In the genomic region with DNA sequence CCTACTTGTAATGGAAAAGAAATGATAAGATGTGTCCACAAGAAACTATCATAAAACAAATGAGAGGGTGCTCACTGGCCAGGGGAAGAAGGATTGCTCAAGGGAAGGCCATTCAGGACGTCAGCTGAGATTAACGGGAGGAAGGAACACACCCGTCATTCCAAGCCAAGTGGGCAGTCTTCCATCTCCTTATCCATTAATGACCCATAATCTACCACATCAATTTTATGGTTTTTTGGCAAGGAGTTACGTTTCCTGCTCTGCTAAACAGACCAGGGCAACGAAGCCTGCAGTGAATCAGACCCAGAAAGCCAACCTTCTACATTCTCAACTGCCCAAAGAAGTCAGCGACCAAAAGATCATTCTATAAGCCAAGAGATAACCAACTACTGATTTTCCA, we compare ENCODE assay signal across 11 cellular contexts. TPM values are rescaled to one million over a fixed set of nuclear protein-coding genes. Genes with fewer than 3 reads are reported as not detected.
DNase-seq lines count a peak whose midpoint lies in the region; ATAC-seq and TF ChIP-seq lines count a peak whose summit lies in the region.
"Had no signal": no experiment of that assay in that cellular context is flagged by ENCODE, and none has a peak within 500 bp of the region (broad histone marks: within the 10 kb centered on the region; RNA-seq: fewer than 3 reads in every experiment).

No MANE protein-coding gene starts in this region.

- H3K36me3 ChIP-seq in IMR-90 (ENCODE audit: control insufficient read depth, insufficient read depth, low read length) (peaks cover 3% of the 10 kb centered on the region; the same call in 1 of the 2 replicates), body of pancreas (replicated peaks in 1 of 2; ENCODE audit: insufficient read depth in 1 of 2, low read depth in 2 of 2) (no peaks in the 10 kb centered on the region), brain microvascular endothelial cell (replicated peaks) (no peaks in the 10 kb centered on the region)
- H3K36me3 ChIP-seq: vagina had no signal

- no peak overlapping the region for H3K56ac ChIP-seq in IMR-90 (ENCODE audit: extremely low read depth, insufficient read depth, low read length)

- CTCF ChIA-PET in IMR-90 (lab: Yijun Ruan, JAX), result no interaction called here

- TF ChIP-seq POLR2A in IMR-90 (IDR thresholded peaks at IDR 0.05; ENCODE audit: low read depth, low read length), result no peak
- TF ChIP-seq POLR2A in body of pancreas (IDR thresholded peaks at IDR 0.05), result peak in 1 of 3 donors; percentile 10

- H3K4me3 ChIP-seq in IMR-90 (ENCODE audit: insufficient read depth, low read depth, low read length), result no peak overlapping the region
- H3K4me3 ChIP-seq in body of pancreas, result no peak overlapping the region
- no peak overlapping the region for H3K4me3 ChIP-seq in brain microvascular endothelial cell (ENCODE audit: low read depth, low read length)
- H3K4me3 ChIP-seq: vagina had no signal

- peak overlapping the region; percentile 33 for H2AFZ ChIP-seq in IMR-90 (replicated peaks; ENCODE audit: low read length, poor library complexity)

- WGBS in IMR-90 (ENCODE audit: extremely low coverage in 2 of 2, insufficient read length in 1 of 2), 2 experiments, result no CpG with 5 or more reads among the region's 6 CpGs
- WGBS in body of pancreas, 2 donors, result 0 to 14% methylated on average over 6 of the region's 6 CpGs

- peak overlapping the region; percentile 7 for H3K18ac ChIP-seq in IMR-90 (ENCODE audit: low read depth, low read length)

- H2AK5ac ChIP-seq in IMR-90 (ENCODE audit: low read depth, low read length), result no peak overlapping the region

- ATAC-seq in IMR-90 (ENCODE audit: low read depth), result peak; percentile 79
- ATAC-seq in body of pancreas, result peak; percentile 91
- ATAC-seq in HG03520 (IDR thresholded peaks at IDR 0.05; ENCODE audit: unreplicated experiment), result no peak
- no peak for ATAC-seq in HG02798 (IDR thresholded peaks at IDR 0.05; ENCODE audit: poor library complexity, unreplicated experiment)

- BruUV-seq in IMR-90 (replicated peaks; lab: Mats Ljungman, UMichigan), result no TSS peak

- peaks cover 0 to 13% of the 10 kb centered on the region in 2 experiments; a peak in 1 of 4 replicates for H3K79me1 ChIP-seq in IMR-90 (ENCODE audit: low read depth in 1 of 2, low read length in 2 of 2)

- H3K9me1 ChIP-seq in IMR-90 (ENCODE audit: insufficient read depth, low read length), result peaks cover 9% of the 10 kb centered on the region; the same call in 1 of the 2 replicates

- H4K5ac ChIP-seq in IMR-90 (ENCODE audit: low read depth, low read length), result no peak overlapping the region

- TF ChIP-seq RAD21 in IMR-90 (IDR thresholded peaks at IDR 0.05; ENCODE audit: low read length), result no peak

- H3K4me1 ChIP-seq in IMR-90 (ENCODE audit: control insufficient read depth, insufficient read depth, low read length) (peaks cover 10% of the 10 kb centered on the region), body of pancreas (peaks cover 32% of the 10 kb centered on the region)

- no peaks in the 10 kb centered on the region for H4K20me1 ChIP-seq in IMR-90 (ENCODE audit: insufficient read depth, low read length)

- in situ Hi-C loops in IMR-90 (cut with MboI; ENCODE audit: low sequenced_read_pairs), result no loop called here
- in situ Hi-C loops in brain microvascular endothelial cell (cut with HindIII; ENCODE audit: low pct_ligation_motif_present, low sequenced_read_pairs), result no loop called here

- no peak overlapping the region for H3K4ac ChIP-seq in IMR-90 (ENCODE audit: low read depth, low read length)

- 0 out of 2 replicates have a peak overlapping the region, but pooled peaks have one; percentile 37 for H3K14ac ChIP-seq in IMR-90 (replicated peaks; ENCODE audit: low read depth, low read length)

- DNase-seq in A172 (ENCODE audit: low spot score), result peak; percentile 93
- peak; percentile 90 for DNase-seq in IMR-90
- DNase-seq in body of pancreas, result peak; percentile 62 to 90 (median 76)
- DNase-seq in kidney tubule cell (ENCODE audit: low spot score), result peak; percentile 92
- DNase-seq in Kasumi-1 (lab: John Stamatoyannopoulos, UW), result no peak
- no peak for DNase-seq in brain microvascular endothelial cell
- DNase-seq: CD4-positive, CD25-positive, alpha-beta regulatory T cell; effector CD8-positive, alpha-beta T cell had no signal

- POLR2A ChIA-PET in IMR-90 (lab: Charles Lee; ENCODE audit: unreplicated experiment), result no interaction called here

- H3K27me3 ChIP-seq in IMR-90 (ENCODE audit: control insufficient read depth, insufficient read depth, low read length) (no peaks in the 10 kb centered on the region), body of pancreas (no peaks in the 10 kb centered on the region), brain microvascular endothelial cell (replicated peaks) (no peaks in the 10 kb centered on the region)
- H3K27me3 ChIP-seq: vagina had no signal

- H3K9ac ChIP-seq in IMR-90 (ENCODE audit: low read depth, low read length), result no peak overlapping the region

- no peak overlapping the region for H2AK9ac ChIP-seq in IMR-90 (replicated peaks; ENCODE audit: low read depth, low read length, poor library complexity)

- H2BK120ac ChIP-seq in IMR-90 (ENCODE audit: low read depth, low read length), result no peak overlapping the region

- no peak overlapping the region for H2BK20ac ChIP-seq in IMR-90 (ENCODE audit: low read depth, low read length)

- H3K9me3 ChIP-seq in IMR-90 (ENCODE audit: control insufficient read depth, insufficient read depth, low read length) (no peaks in the 10 kb centered on the region), body of pancreas (no peaks in the 10 kb centered on the region)
- H3K9me3 ChIP-seq: vagina had no signal

- no peak overlapping the region for H4K91ac ChIP-seq in IMR-90 (ENCODE audit: insufficient read depth, low read depth, low read length)

- dilution Hi-C loops in IMR-90 (cut with HindIII; ENCODE audit: low sequenced_read_pairs, unreplicated experiment), result no loop called here

- intact Hi-C loops in IMR-90 (cut with micrococcal nuclease), result loop anchor here (2.0 kb wide), 2 partner anchors 88 to 210 kb away; no protein-coding TSS in a partner anchor
- intact Hi-C loops in body of pancreas (cut with DNase I), result no loop called here

- H3K27ac ChIP-seq in IMR-90 (ENCODE audit: insufficient read depth, low read length) (peak overlapping the region; percentile 50; the same call in 1 of the 2 replicates), body of pancreas (peak overlapping the region; percentile 14 to 66 (median 49)), brain microvascular endothelial cell (no peak overlapping the region)
- H3K27ac ChIP-seq: vagina had no signal

- H3K4me2 ChIP-seq in IMR-90 (ENCODE audit: low read depth, low read length), result peak overlapping the region; percentile 9; the same call in 1 of the 2 replicates

- no peak overlapping the region for H4K8ac ChIP-seq in IMR-90 (ENCODE audit: low read depth in 2 of 2, low read length in 2 of 2)

- no peak overlapping the region for H3K23ac ChIP-seq in IMR-90 (ENCODE audit: low read depth, low read length)

- no peak overlapping the region for H2BK5ac ChIP-seq in IMR-90 (ENCODE audit: low read depth, low read length, poor library complexity, severe bottlenecking)

- H2BK15ac ChIP-seq in IMR-90 (ENCODE audit: low read depth, low read length), result no peak overlapping the region

- no peak for TF ChIP-seq CTCF in IMR-90 (conservative IDR thresholded peaks at IDR 0.05; ENCODE audit: low read depth, low read length)
- TF ChIP-seq CTCF in body of pancreas (IDR thresholded peaks at IDR 0.05), result no peak
- TF ChIP-seq CTCF in brain microvascular endothelial cell (IDR thresholded peaks at IDR 0.05; ENCODE audit: low read depth, low read length, missing control alignments), result no peak

TF ChIP-seq in IMR-90, 13 proteins besides CTCF, POLR2A, EP300 and RAD21:
- no peak for TF ChIP-seq FOS (IDR thresholded peaks at IDR 0.05; ENCODE audit: low read depth, low read length)
- TF ChIP-seq MXI1 (IDR thresholded peaks at IDR 0.05; ENCODE audit: borderline replicate concordance, low read depth, low read length), result no peak
- no peak for TF ChIP-seq MAFK (IDR thresholded peaks at IDR 0.05; ENCODE audit: low read depth, low read length)
- TF ChIP-seq CHD1 (IDR thresholded peaks at IDR 0.05; ENCODE audit: low read depth, low read length), result no peak
- no peak for TF ChIP-seq MAZ (IDR thresholded peaks at IDR 0.05; ENCODE audit: borderline replicate concordance, low read depth, low read length)
- TF ChIP-seq SMC3 (IDR thresholded peaks at IDR 0.05; ENCODE audit: low read depth, low read length), result no peak
- peak; percentile 87 for TF ChIP-seq CEBPB (IDR thresholded peaks at IDR 0.05; ENCODE audit: low read depth, low read length)

RNA-seq across cellular contexts. Expression of a gene that starts 25.1 kb away (rescaled TPM):
- 5.4 and 9.2 TPM in 2 replicates for total RNA-seq in A172 (2014; rRNA removed; shearing (Covaris generic))
- total RNA-seq in IMR-90 (2012; rRNA removed) (6.9 and 9.7 TPM in 2 replicates), body of pancreas (10 to 100 TPM; 13.5 to 20.5 TPM)
- 18.6 and 19.3 TPM in 2 replicates for polyA plus RNA-seq in IMR-90 (2012; rRNA removed)
- 6.5 and 11.0 TPM in 2 replicates for polyA plus RNA-seq in IMR-90 (2012; cell fraction: cytosol; rRNA removed)
- 21.8 and 37.8 TPM in 2 replicates for polyA plus RNA-seq in IMR-90 (2012; cell fraction: nucleus; rRNA removed; ENCODE audit: low replicate concordance)

Comparison
In these comparisons a context has a peak if more than half of its experiments do, and no peak if none do; other contexts are left out.
1. DNase-seq: peak in A172 (single experiment), IMR-90 (single experiment), body of pancreas (4 of 4) and kidney tubule cell (single experiment); none in Kasumi-1 (0 of 2) and brain microvascular endothelial cell (single experiment).
2. ATAC-seq: peak in IMR-90 (single experiment) and body of pancreas (single experiment); none in HG03520 (single experiment) and HG02798 (single experiment).